ENCODE assay signal across 10 cellular contexts in genomic region chr5:111075520-111075919, GRCh38. TPM values are rescaled to one million over a fixed set of nuclear protein-coding genes. Genes with fewer than 3 reads are reported as not detected.
DNase-seq lines count a peak whose midpoint lies in the region; ATAC-seq, FAIRE-seq and TF ChIP-seq lines count a peak whose summit lies in the region.
"Had no signal": no experiment of that assay in that cellular context is flagged by ENCODE, and none has a peak within 500 bp of the region (broad histone marks: within the 10 kb centered on the region; RNA-seq: fewer than 3 reads in every experiment).

No MANE protein-coding gene starts in this region.

- FAIRE-seq in GM12878 (lab: Jason Lieb, UNC), result no peak

- no peak overlapping the region for H2BK12ac ChIP-seq in mesenchymal stem cell (ENCODE audit: low read length in 2 of 2)

- H2AFZ ChIP-seq in GM12878 (ENCODE audit: control insufficient read depth, low read depth, low read length) (no peak overlapping the region), mesenchymal stem cell (ENCODE audit: low read depth, low read length) (no peak overlapping the region)
- H2AFZ ChIP-seq: hepatocyte had no signal

- H3K27ac ChIP-seq in DOHH2 (ENCODE audit: low read depth, low read length) (no peak overlapping the region), GM12878 (ENCODE audit: control insufficient read depth, insufficient read depth) (no peak overlapping the region), mesenchymal stem cell (ENCODE audit: low read length, poor library complexity, severe bottlenecking) (no peak overlapping the region), thyroid gland (no peak overlapping the region)
- H3K27ac ChIP-seq: hepatocyte, suprapubic skin had no signal

- H2BK15ac ChIP-seq in mesenchymal stem cell (ENCODE audit: low read depth, poor library complexity, severe bottlenecking), result no peak overlapping the region

- CTCF ChIA-PET in GM12878 (lab: Yijun Ruan, JAX), result no interaction called here

- RAD21 ChIA-PET in GM12878 (lab: Charles Lee; ENCODE audit: unreplicated experiment), result no interaction called here

- H3K79me1 ChIP-seq in mesenchymal stem cell (replicated peaks; ENCODE audit: low read length, poor library complexity, severe bottlenecking), result no peaks in the 10 kb centered on the region

- no peak overlapping the region for H2AK5ac ChIP-seq in mesenchymal stem cell (ENCODE audit: low read length, severe bottlenecking)

- no peak overlapping the region for H3K4ac ChIP-seq in mesenchymal stem cell (ENCODE audit: low read depth in 1 of 2, low read length in 2 of 2)

- no peak overlapping the region for H3K14ac ChIP-seq in mesenchymal stem cell (ENCODE audit: low read length in 2 of 2)

- intact Hi-C loops in GM12878 (cut with micrococcal nuclease; ENCODE audit: unreplicated experiment), result no loop called here
- intact Hi-C loops in thyroid gland (cut with DNase I), result no loop called here

- H3K9me3 ChIP-seq in DOHH2 (ENCODE audit: control insufficient read depth, insufficient read depth, low read length), result no peaks in the 10 kb centered on the region
- no peaks in the 10 kb centered on the region for H3K9me3 ChIP-seq in GM12878 (replicated peaks; ENCODE audit: control insufficient read depth, insufficient read depth, low read length)
- no peaks in the 10 kb centered on the region for H3K9me3 ChIP-seq in mesenchymal stem cell (ENCODE audit: control insufficient read depth, low read length)
- H3K9me3 ChIP-seq in thyroid gland, result no peaks in the 10 kb centered on the region
- H3K9me3 ChIP-seq: suprapubic skin had no signal

- H3K27me3 ChIP-seq in DOHH2 (ENCODE audit: control insufficient read depth, low read length) (peaks cover 28% of the 10 kb centered on the region), GM12878 (replicated peaks in 1 of 2; ENCODE audit: control insufficient read depth in 2 of 2, insufficient read depth in 2 of 2, low read length in 1 of 2) (peaks cover 5 to 27% of the 10 kb centered on the region in 2 experiments), mesenchymal stem cell (ENCODE audit: control insufficient read depth in 1 of 2, insufficient read depth in 1 of 2, low read length in 2 of 2) (peaks cover 0 to 26% of the 10 kb centered on the region in 2 experiments), thyroid gland (no peaks in the 10 kb centered on the region)

- TF ChIP-seq EP300 in GM12878 (IDR thresholded peaks at IDR 0.05; ENCODE audit: borderline replicate concordance in 1 of 2, control insufficient read depth in 1 of 2, low read depth in 2 of 2, low read length in 2 of 2), result no peak

- no TSS peak for BruUV-seq in GM12878 (replicated peaks; lab: Mats Ljungman, UMichigan)

- no peak overlapping the region for H3K9ac ChIP-seq in GM12878 (ENCODE audit: control insufficient read depth, insufficient read depth, low read length)
- H3K9ac ChIP-seq in mesenchymal stem cell (ENCODE audit: low read length), result peak overlapping the region; percentile 26

- peak overlapping the region; percentile 25 for H3K4me2 ChIP-seq in DOHH2 (ENCODE audit: low read length)
- no peak overlapping the region for H3K4me2 ChIP-seq in GM12878 (ENCODE audit: control insufficient read depth, insufficient read depth)
- no peak overlapping the region for H3K4me2 ChIP-seq in mesenchymal stem cell (ENCODE audit: low read length, poor library complexity, severe bottlenecking)
- H3K4me2 ChIP-seq: hepatocyte had no signal

- H3K79me2 ChIP-seq in DOHH2 (ENCODE audit: control insufficient read depth, low read length), result no peaks in the 10 kb centered on the region
- no peaks in the 10 kb centered on the region for H3K79me2 ChIP-seq in GM12878 (ENCODE audit: control insufficient read depth, insufficient read depth, low read length)
- H3K79me2 ChIP-seq: hepatocyte had no signal

- H4K20me1 ChIP-seq in DOHH2 (ENCODE audit: control insufficient read depth, insufficient read depth, low read depth, low read length) (no peaks in the 10 kb centered on the region), GM12878 (ENCODE audit: control insufficient read depth, insufficient read depth) (no peaks in the 10 kb centered on the region)

- H3K4me3 ChIP-seq in DOHH2 (ENCODE audit: low read length) (no peak overlapping the region), GM12878 (no peak overlapping the region), mesenchymal stem cell (ENCODE audit: insufficient read depth in 1 of 2, low read depth in 1 of 2, low read length in 2 of 2) (peak overlapping the region in 1 of 2 experiments; percentile 55), thyroid gland (replicated peaks in 1 of 3) (no peak overlapping the region)
- H3K4me3 ChIP-seq: hepatocyte, suprapubic skin had no signal

- TF ChIP-seq RAD21 in GM12878 (IDR thresholded peaks at IDR 0.05; ENCODE audit: insufficient read depth, low read depth, low read length), result no peak

- SMC1A ChIA-PET in GM12878 (lab: Charles Lee; ENCODE audit: uncharacterized antibody, unreplicated experiment), result no interaction called here

- POLR2A ChIA-PET in GM12878 (lab: Charles Lee), result no interaction called here

- H3K36me3 ChIP-seq in DOHH2 (ENCODE audit: control insufficient read depth, low read length) (no peaks in the 10 kb centered on the region), GM12878 (ENCODE audit: control insufficient read depth in 2 of 2, insufficient read depth in 2 of 2, low read length in 1 of 2) (no peaks in the 10 kb centered on the region), mesenchymal stem cell (ENCODE audit: control insufficient read depth in 1 of 2, insufficient read depth in 2 of 2, low read depth in 1 of 2, low read length in 2 of 2) (peaks cover 0 to 7% of the 10 kb centered on the region in 2 experiments), thyroid gland (no peaks in the 10 kb centered on the region)
- H3K36me3 ChIP-seq: suprapubic skin had no signal

- no peaks in the 10 kb centered on the region; the same call in 1 of the 2 replicates for H3K9me2 ChIP-seq in DOHH2 (replicated peaks; ENCODE audit: control insufficient read depth, low read length)

- no peak for TF ChIP-seq POLR2A in GM12878 (IDR thresholded peaks at IDR 0.05; ENCODE audit: low read depth, low read length)
- TF ChIP-seq POLR2A in thyroid gland (IDR thresholded peaks at IDR 0.05), result no peak

- H3F3A ChIP-seq in DOHH2 (ENCODE audit: control insufficient read depth, insufficient read depth), result peaks cover 4% of the 10 kb centered on the region

- DNase-seq in HS-5 (ENCODE audit: low read depth) (peak; percentile 91), GM12878 (ENCODE audit: low read depth, low spot score) (no peak), mesenchymal stem cell (peak; percentile 82), KBM-7 (no peak), thyroid gland (no peak)
- no peak for DNase-seq in activated effector memory CD4-positive, alpha-beta T cell treated with anti-CD3 and anti-CD28 coated beads, Interleukin-2, amount 50 U/mL, for 16 hours
- no peak for DNase-seq in activated CD4-positive, alpha-beta T cell treated with anti-CD3 and anti-CD28 coated beads, Interleukin-2, amount 50 U/mL, for 48 hours

- H4K8ac ChIP-seq in mesenchymal stem cell (ENCODE audit: low read length), result no peak overlapping the region

- H3K18ac ChIP-seq in mesenchymal stem cell (ENCODE audit: low read depth in 1 of 2, low read length in 2 of 2), result no peak overlapping the region

- no peak overlapping the region for H4K91ac ChIP-seq in mesenchymal stem cell (ENCODE audit: low read length)

- in situ Hi-C loops in GM12878 (cut with MboI), result no loop called here
- in situ Hi-C loops in KBM-7 (cut with MboI; ENCODE audit: low pct_unique_long_range_greater_than_20kb, low sequenced_read_pairs), result no loop called here

- H3K4me1 ChIP-seq in DOHH2 (ENCODE audit: control insufficient read depth, low read length) (peaks cover 38% of the 10 kb centered on the region), GM12878 (ENCODE audit: control insufficient read depth, insufficient read depth, low read length) (no peaks in the 10 kb centered on the region; the same call in 1 of the 2 replicates), mesenchymal stem cell (ENCODE audit: control insufficient read depth, insufficient read depth, low read depth, low read length) (peaks cover 3% of the 10 kb centered on the region), thyroid gland (peaks cover 0 to 5% of the 10 kb centered on the region in 2 donors)

- TF ChIP-seq CTCF in DOHH2 (IDR thresholded peaks at IDR 0.05; ENCODE audit: low read depth, low read length, poor library complexity, severe bottlenecking) (no peak), GM12878 (IDR thresholded peaks at IDR 0.05 in 2 of 3, conservative IDR thresholded peaks at IDR 0.05 in 1 of 3; ENCODE audit: control insufficient read depth in 2 of 3, extremely low read depth in 1 of 3, insufficient read depth in 1 of 3, low read depth in 3 of 3, low read length in 3 of 3) (no peak), thyroid gland (IDR thresholded peaks at IDR 0.05) (no peak)

- H2BK5ac ChIP-seq in mesenchymal stem cell (ENCODE audit: low read depth, low read length, poor library complexity, severe bottlenecking), result no peak overlapping the region

- ATAC-seq in GM12878, result peak; percentile 37

- H3K23ac ChIP-seq in mesenchymal stem cell (ENCODE audit: low read length in 2 of 2), result no peak overlapping the region

- no peak overlapping the region for H2BK120ac ChIP-seq in mesenchymal stem cell (ENCODE audit: low read depth, low read length)

RNA-seq across cellular contexts. Expression of gene TSLP, which starts 4.0 kb away (rescaled TPM):
- total RNA-seq in GM12878 (2013; cell fraction: nucleolus; rRNA removed), result not detected in 2 replicates
- total RNA-seq in GM12878 (2014; rRNA removed), result not detected in 2 replicates
- total RNA-seq in GM12878 (2014; rRNA removed; fragmentation: Illumina TruSeq; extraction: Trizol), result not detected in 2 replicates
- not detected in 2 replicates for total RNA-seq in GM12878 (2021)
- not detected for polyA plus RNA-seq in GM12878 (2011; ENCODE audit: low read depth)
- polyA plus RNA-seq in GM12878 (2011; rRNA removed), result not detected in 2 replicates
- polyA plus RNA-seq in GM12878 (2011; cell fraction: cytosol; rRNA removed), result not detected in 2 replicates
- polyA plus RNA-seq in GM12878 (2011; cell fraction: nucleus; rRNA removed), result not detected in 2 replicates
- polyA plus RNA-seq in GM12878 (2012), result not detected in 2 replicates
- not detected in 2 replicates for polyA plus RNA-seq in GM12878 (2014; fragmentation: Illumina TruSeq; extraction: Trizol)
- under 1 TPM in 1 of 2 experiments, not detected in 1; 0.05 TPM for polyA plus RNA-seq in GM12878 (2014; fragmentation: Nextera tagmentation; extraction: Ambion mirVana)
- polyA plus RNA-seq in GM12878 (2014; rRNA removed), result 0.32 TPM in 1 of 2 replicates, not detected in the other
- not detected for polyA plus RNA-seq in GM12878 (2016; fragmentation: Nextera tagmentation; extraction: Ambion mirVana)
- polyA minus RNA-seq in GM12878 (2011; rRNA and poly(A)+ RNA removed), result not detected in 2 replicates
- polyA minus RNA-seq in GM12878 (2011; cell fraction: cytosol; rRNA and poly(A)+ RNA removed), result not detected in 2 replicates
- polyA minus RNA-seq in GM12878 (2011; cell fraction: nucleus; rRNA and poly(A)+ RNA removed), result not detected in 2 replicates
- polyA plus RNA-seq in mesenchymal stem cell (2013, experiment 1 of 2), result 11.2 TPM
- 11.3 TPM for polyA plus RNA-seq in mesenchymal stem cell (2013, experiment 2 of 2)
- under 1 TPM; 0.11 to 0.81 (median 0.26) TPM for total RNA-seq in thyroid gland

RNA-seq across cellular contexts. Expression of gene WDR36, which starts 16.6 kb away (rescaled TPM):
- 107 and 108 TPM in 2 replicates for total RNA-seq in GM12878 (2013; cell fraction: nucleolus; rRNA removed)
- 53.8 and 60.1 TPM in 2 replicates for total RNA-seq in GM12878 (2014; rRNA removed)
- 46.4 and 48.2 TPM in 2 replicates for total RNA-seq in GM12878 (2014; rRNA removed; fragmentation: Illumina TruSeq; extraction: Trizol)
- total RNA-seq in GM12878 (2021), result 45.9 and 49.5 TPM in 2 replicates
- polyA plus RNA-seq in GM12878 (2011; ENCODE audit: low read depth), result 11.0 TPM
- 58.8 and 82.1 TPM in 2 replicates for polyA plus RNA-seq in GM12878 (2011; rRNA removed)
- polyA plus RNA-seq in GM12878 (2011; cell fraction: cytosol; rRNA removed), result 20.8 and 21.3 TPM in 2 replicates
- polyA plus RNA-seq in GM12878 (2011; cell fraction: nucleus; rRNA removed), result 46.9 and 48.9 TPM in 2 replicates
- 12.0 and 17.6 TPM in 2 replicates for polyA plus RNA-seq in GM12878 (2012)
- 36.5 and 37.5 TPM in 2 replicates for polyA plus RNA-seq in GM12878 (2014; fragmentation: Illumina TruSeq; extraction: Trizol)
- polyA plus RNA-seq in GM12878 (2014; fragmentation: Nextera tagmentation; extraction: Ambion mirVana), result 10 to 100 TPM; 13.3 to 22.5 TPM
- polyA plus RNA-seq in GM12878 (2014; rRNA removed), result 25.5 and 26.2 TPM in 2 replicates
- 10 to 100 TPM; 55.0 to 61.8 TPM for polyA plus RNA-seq in GM12878 (2016; fragmentation: Nextera tagmentation; extraction: Ambion mirVana)
- polyA minus RNA-seq in GM12878 (2011; rRNA and poly(A)+ RNA removed), result 69.2 and 87.6 TPM in 2 replicates
- polyA minus RNA-seq in GM12878 (2011; cell fraction: cytosol; rRNA and poly(A)+ RNA removed), result 24.9 and 34.3 TPM in 2 replicates
- polyA minus RNA-seq in GM12878 (2011; cell fraction: nucleus; rRNA and poly(A)+ RNA removed), result 80.3 and 130 TPM in 2 replicates
- 22.8 TPM for polyA plus RNA-seq in mesenchymal stem cell (2013, experiment 1 of 2)
- 22.7 TPM for polyA plus RNA-seq in mesenchymal stem cell (2013, experiment 2 of 2)
- 10 to 100 TPM; 26.3 to 43.2 (median 30.4) TPM for total RNA-seq in thyroid gland

Comparison
In these comparisons a context has a peak if more than half of its experiments do, and no peak if none do; other contexts are left out.
1. DNase-seq: peak in HS-5 (single experiment) and mesenchymal stem cell (single experiment); none in GM12878 (single experiment), KBM-7 (single experiment), activated effector memory CD4-positive, alpha-beta T cell treated with anti-CD3 and anti-CD28 coated beads, Interleukin-2, amount 50 U/mL, for 16 hours (single experiment), activated CD4-positive, alpha-beta T cell treated with anti-CD3 and anti-CD28 coated beads, Interleukin-2, amount 50 U/mL, for 48 hours (0 of 2) and thyroid gland (0 of 2).